24 cellular contexts compared by ENCODE assay signal in genomic region chr5:53367727-53368126, GRCh38.
"Had no signal": no experiment of that assay in that cellular context is flagged by ENCODE, and none has a peak within 500 bp of the region (broad histone marks: within the 10 kb centered on the region; RNA-seq: fewer than 3 reads in every experiment).

No MANE protein-coding gene starts in this region.

- H3K4me3 ChIP-seq: dorsolateral prefrontal cortex, left lung, neural progenitor cell, prostate gland, right atrium auricular region, sigmoid colon, stomach, thyroid gland, vagina had no signal

- H3K27ac ChIP-seq: dorsolateral prefrontal cortex, left lung, neural progenitor cell, prostate gland, right atrium auricular region, sigmoid colon, stomach, thyroid gland, vagina had no signal

- H2AFZ ChIP-seq: neural progenitor cell had no signal

- H3K4me1 Mint-ChIP-seq: immature natural killer cell; naive thymus-derived CD4-positive, alpha-beta T cell; nephron; stimulated activated effector memory CD8-positive, alpha-beta T cell treated with anti-CD3 and anti-CD28 coated beads, Interleukin-12 subunit alpha, Interleukin-12 subunit beta, amount 100 ng/mL, for 72 hours had no signal

- H3K9ac ChIP-seq: neural progenitor cell had no signal

- H3K27ac Mint-ChIP-seq: immature natural killer cell; naive thymus-derived CD4-positive, alpha-beta T cell; nephron; neural progenitor cell; stimulated activated effector memory CD8-positive, alpha-beta T cell treated with anti-CD3 and anti-CD28 coated beads, Interleukin-12 subunit alpha, Interleukin-12 subunit beta, amount 100 ng/mL, for 72 hours had no signal

- H3K36me3 Mint-ChIP-seq: immature natural killer cell; naive thymus-derived CD4-positive, alpha-beta T cell; neural progenitor cell; stimulated activated effector memory CD8-positive, alpha-beta T cell treated with anti-CD3 and anti-CD28 coated beads, Interleukin-12 subunit alpha, Interleukin-12 subunit beta, amount 100 ng/mL, for 72 hours had no signal

- FAIRE-seq: colon had no signal

- H3K9me3 Mint-ChIP-seq: nephron; neural progenitor cell; stimulated activated effector memory CD8-positive, alpha-beta T cell treated with anti-CD3 and anti-CD28 coated beads, Interleukin-12 subunit alpha, Interleukin-12 subunit beta, amount 100 ng/mL, for 72 hours had no signal

- H3K4me3 Mint-ChIP-seq: immature natural killer cell; naive thymus-derived CD4-positive, alpha-beta T cell; nephron; neural progenitor cell; stimulated activated effector memory CD8-positive, alpha-beta T cell treated with anti-CD3 and anti-CD28 coated beads, Interleukin-12 subunit alpha, Interleukin-12 subunit beta, amount 100 ng/mL, for 72 hours had no signal

- H3K4me1 ChIP-seq: left lung, neural progenitor cell, prostate gland, right atrium auricular region, sigmoid colon, stomach, thyroid gland, vagina had no signal

- H3K4me2 ChIP-seq: neural progenitor cell had no signal

- DNase-seq: dorsolateral prefrontal cortex; effector CD4-positive, alpha-beta T cell; foreskin melanocyte; hypothalamus; immature natural killer cell; islet precursor cell; left lung; mesendoderm; midbrain; naive thymus-derived CD4-positive, alpha-beta T cell; sigmoid colon; stimulated activated CD4-positive, alpha-beta T cell treated with anti-CD3 and anti-CD28 coated beads, Interleukin-2, amount 100 ng/mL, for 24 hours; stimulated activated CD4-positive, alpha-beta T cell treated with anti-CD3 and anti-CD28 coated beads, Interleukin-4, amount 100 ng/mL, for 24 hours; stimulated activated naive CD4-positive, alpha-beta T cell treated with Interleukin-2 at 50 U/mL for 16 hours; stomach; thyroid gland; trophoblast cell had no signal

- ATAC-seq: naive thymus-derived CD4-positive, alpha-beta T cell; stimulated activated effector memory CD8-positive, alpha-beta T cell treated with anti-CD3 and anti-CD28 coated beads, Interleukin-12 subunit alpha, Interleukin-12 subunit beta, amount 100 ng/mL, for 72 hours had no signal

- H3K36me3 ChIP-seq: left lung, neural progenitor cell, prostate gland, right atrium auricular region, sigmoid colon, stomach, thyroid gland, vagina had no signal

- H3K9me3 ChIP-seq: left lung, prostate gland, right atrium auricular region, sigmoid colon, stomach, thyroid gland, vagina had no signal

- H3K27me3 ChIP-seq: left lung, neural progenitor cell, right atrium auricular region, sigmoid colon, stomach, thyroid gland, vagina had no signal
